In genomic region chr2:26850565-26850964, GRCh38 we compare ENCODE assay signal across 20 cellular contexts. TPM values are rescaled to one million over a fixed set of nuclear protein-coding genes. Genes with fewer than 3 reads are reported as not detected.
DNase-seq lines count a peak whose midpoint lies in the region; ATAC-seq and TF ChIP-seq lines count a peak whose summit lies in the region.
"Had no signal": no experiment of that assay in that cellular context is flagged by ENCODE, and none has a peak within 500 bp of the region (broad histone marks: within the 10 kb centered on the region; RNA-seq: fewer than 3 reads in every experiment).

No MANE protein-coding gene starts in this region.

- no peak for ATAC-seq in CD4-positive, alpha-beta T cell (ENCODE audit: poor library complexity)
- ATAC-seq in naive thymus-derived CD4-positive, alpha-beta T cell = no peak
- no peak for ATAC-seq in T-cell (replicated peaks in 1 of 4)

- H3K9me3 Mint-ChIP-seq in CD4-positive, alpha-beta T cell = no peaks in the 10 kb centered on the region
- peaks cover 0 to 1% (median 0%) of the 10 kb centered on the region in 11 donors for H3K9me3 Mint-ChIP-seq in naive thymus-derived CD4-positive, alpha-beta T cell
- no peaks in the 10 kb centered on the region for H3K9me3 Mint-ChIP-seq in T-cell

- H3K27ac Mint-ChIP-seq in CD4-positive, alpha-beta T cell = no peak overlapping the region
- H3K27ac Mint-ChIP-seq in naive thymus-derived CD4-positive, alpha-beta T cell = no peak overlapping the region
- no peak overlapping the region for H3K27ac Mint-ChIP-seq in T-cell

- no peaks in the 10 kb centered on the region for H3K9me3 ChIP-seq in CD4-positive, alpha-beta T cell (ENCODE audit: control insufficient read depth, low read length)
- no peaks in the 10 kb centered on the region for H3K9me3 ChIP-seq in naive thymus-derived CD4-positive, alpha-beta T cell (ENCODE audit: control insufficient read depth in 2 of 3, low read length in 3 of 3)
- H3K9me3 ChIP-seq: Caco-2, ovary had no signal

- CTCF ChIA-PET in CD4-positive, alpha-beta T cell (lab: Charles Lee) = no interaction called here
- CTCF ChIA-PET in naive thymus-derived CD4-positive, alpha-beta T cell (lab: Charles Lee) = interaction anchor here (0.9 kb wide), 1 partner anchor 92 kb away, joined by 3 read pairs; no protein-coding TSS in a partner anchor
- CTCF ChIA-PET in T-cell (lab: Charles Lee) = interaction anchor here in 1 of 2 donors (0.6 kb wide), 1 partner anchor 1653 kb away, joined by 3 read pairs; no protein-coding TSS in a partner anchor

- H3K4me1 Mint-ChIP-seq in CD4-positive, alpha-beta T cell (ENCODE audit: low read depth) = peaks cover 23% of the 10 kb centered on the region
- peaks cover 8 to 23% (median 15%) of the 10 kb centered on the region in 7 donors for H3K4me1 Mint-ChIP-seq in naive thymus-derived CD4-positive, alpha-beta T cell
- peaks cover 12 to 19% (median 17%) of the 10 kb centered on the region in 3 donors for H3K4me1 Mint-ChIP-seq in T-cell

- peak overlapping the region; percentile 20 for H3K4me3 Mint-ChIP-seq in CD4-positive, alpha-beta T cell
- H3K4me3 Mint-ChIP-seq in naive thymus-derived CD4-positive, alpha-beta T cell = peak overlapping the region in 8 of 10 donors; percentile 2 to 64 (median 39)
- peak overlapping the region in 1 of 3 donors; percentile 81 for H3K4me3 Mint-ChIP-seq in T-cell

- POLR2A ChIA-PET in CD4-positive, alpha-beta T cell (lab: Charles Lee) = no interaction called here
- POLR2A ChIA-PET in naive thymus-derived CD4-positive, alpha-beta T cell (lab: Charles Lee) = no interaction called here
- POLR2A ChIA-PET in T-cell (lab: Charles Lee) = no interaction called here

- no peak for DNase-seq in CD4-positive, alpha-beta T cell
- DNase-seq in LNCaP clone FGC (ENCODE audit: low read depth) = no peak
- no peak for DNase-seq in naive thymus-derived CD4-positive, alpha-beta T cell
- no peak for DNase-seq in T-cell
- no peak for DNase-seq in Kasumi-1 (lab: John Stamatoyannopoulos, UW)
- no peak for DNase-seq in NCI-H1930 (lab: John Stamatoyannopoulos, UW)
- DNase-seq in KG1 (lab: John Stamatoyannopoulos, UW) = no peak
- DNase-seq: activated CD4-positive, alpha-beta T cell treated with anti-CD3 and anti-CD28 coated beads for 4 hours; activated CD8-positive, alpha-beta memory T cell treated with anti-CD3 and anti-CD28 coated beads, Interleukin-2, amount 50 U/mL, for 4 hours; aorta; Caco-2; foreskin fibroblast; GOT3; midbrain; NCI-H446; ovary; SIG-M5; stimulated activated CD4-positive, alpha-beta T cell treated with anti-CD3 and anti-CD28 coated beads, Interleukin-2, amount 100 ng/mL, for 48 hours; T-helper 9 cell had no signal

- H3K27me3 Mint-ChIP-seq in CD4-positive, alpha-beta T cell = peaks cover 64% of the 10 kb centered on the region
- peaks cover 48 to 70% (median 52%) of the 10 kb centered on the region in 5 donors for H3K27me3 Mint-ChIP-seq in naive thymus-derived CD4-positive, alpha-beta T cell
- peaks cover 45 to 54% of the 10 kb centered on the region in 2 donors for H3K27me3 Mint-ChIP-seq in T-cell

- H3K27ac ChIP-seq in CD4-positive, alpha-beta T cell (ENCODE audit: low read depth, low read length) = no peak overlapping the region
- H3K27ac ChIP-seq in VCaP = no peak overlapping the region
- no peak overlapping the region for H3K27ac ChIP-seq in naive thymus-derived CD4-positive, alpha-beta T cell (ENCODE audit: low read depth, low read length)
- H3K27ac ChIP-seq: ovary had no signal

- TF ChIP-seq CTCF in CD4-positive, alpha-beta T cell (IDR thresholded peaks at IDR 0.05) = no peak
- TF ChIP-seq CTCF in LNCaP clone FGC (IDR thresholded peaks at IDR 0.05; ENCODE audit: control insufficient read depth, extremely low read depth, insufficient read depth) = peak; percentile 17; the same call in 1 of the 2 replicates
- peak; percentile 39 for TF ChIP-seq CTCF in VCaP (conservative IDR thresholded peaks at IDR 0.05)

- peaks cover 8 to 20% of the 10 kb centered on the region in 2 donors for H3K4me1 ChIP-seq in naive thymus-derived CD4-positive, alpha-beta T cell (ENCODE audit: control insufficient read depth in 2 of 2, insufficient read depth in 2 of 2, low read length in 2 of 2)

- intact Hi-C loops in CD4-positive, alpha-beta T cell (cut with DNase I, micrococcal nuclease) = no loop called here
- intact Hi-C loops in naive thymus-derived CD4-positive, alpha-beta T cell (cut with micrococcal nuclease) = no loop called here

- H3K27me3 ChIP-seq in CD4-positive, alpha-beta T cell (ENCODE audit: control insufficient read depth, insufficient read depth, low read length) = peaks cover 71% of the 10 kb centered on the region
- H3K27me3 ChIP-seq in naive thymus-derived CD4-positive, alpha-beta T cell (ENCODE audit: control insufficient read depth in 2 of 2, insufficient read depth in 2 of 2, low read length in 2 of 2) = peaks cover 6 to 17% of the 10 kb centered on the region in 2 donors

- H3K4me3 ChIP-seq in LNCaP clone FGC (ENCODE audit: low read depth, low read length) = no peak overlapping the region
- H3K4me3 ChIP-seq in naive thymus-derived CD4-positive, alpha-beta T cell (ENCODE audit: low read length) = no peak overlapping the region
- H3K4me3 ChIP-seq: ovary had no signal

- no peaks in the 10 kb centered on the region for H3K36me3 ChIP-seq in naive thymus-derived CD4-positive, alpha-beta T cell (ENCODE audit: control insufficient read depth in 2 of 3, insufficient read depth in 3 of 3, low read length in 3 of 3)
- H3K36me3 ChIP-seq: ovary had no signal

- no peaks in the 10 kb centered on the region for H3K36me3 Mint-ChIP-seq in CD4-positive, alpha-beta T cell (ENCODE audit: low read depth)
- no peaks in the 10 kb centered on the region for H3K36me3 Mint-ChIP-seq in naive thymus-derived CD4-positive, alpha-beta T cell
- H3K36me3 Mint-ChIP-seq in T-cell = no peaks in the 10 kb centered on the region

RNA-seq across cellular contexts. Expression of gene DPYSL5, which starts 2.6 kb away (rescaled TPM):
- total RNA-seq in CD4-positive, alpha-beta T cell = not detected
- total RNA-seq in naive thymus-derived CD4-positive, alpha-beta T cell = not detected
- polyA plus RNA-seq in naive thymus-derived CD4-positive, alpha-beta T cell = not detected
- not detected for total RNA-seq in T-cell
- total RNA-seq: aorta had no signal
- polyA plus RNA-seq: aorta had no signal
